12 cellular contexts compared by ENCODE assay signal in the genomic region with DNA sequence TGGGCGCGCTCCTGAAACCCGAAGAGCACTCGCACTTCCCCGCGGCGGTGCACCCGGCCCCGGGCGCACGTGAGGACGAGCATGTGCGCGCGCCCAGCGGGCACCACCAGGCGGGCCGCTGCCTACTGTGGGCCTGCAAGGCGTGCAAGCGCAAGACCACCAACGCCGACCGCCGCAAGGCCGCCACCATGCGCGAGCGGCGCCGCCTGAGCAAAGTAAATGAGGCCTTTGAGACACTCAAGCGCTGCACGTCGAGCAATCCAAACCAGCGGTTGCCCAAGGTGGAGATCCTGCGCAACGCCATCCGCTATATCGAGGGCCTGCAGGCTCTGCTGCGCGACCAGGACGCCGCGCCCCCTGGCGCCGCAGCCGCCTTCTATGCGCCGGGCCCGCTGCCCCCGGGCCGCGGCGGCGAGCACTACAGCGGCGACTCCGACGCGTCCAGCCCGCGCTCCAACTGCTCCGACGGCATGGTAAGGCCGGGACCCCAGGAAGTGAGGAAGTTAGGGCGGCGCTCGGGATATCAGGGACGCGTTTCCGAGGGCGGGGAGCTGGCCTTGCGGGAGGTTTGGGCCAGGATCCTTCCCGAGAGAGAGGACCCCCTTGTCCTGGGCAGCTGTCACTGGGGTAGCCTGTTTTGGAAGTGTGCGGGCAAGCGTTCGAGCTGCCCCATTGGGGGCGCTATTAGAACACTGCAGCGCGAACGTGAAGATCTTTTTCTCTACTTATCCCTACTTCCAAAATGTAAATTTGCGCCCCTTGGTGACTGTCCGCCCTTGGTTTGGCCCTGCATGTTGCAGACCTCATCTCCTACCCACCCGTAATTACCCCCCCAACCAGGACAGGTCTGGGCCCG. TPM values are rescaled to one million over a fixed set of nuclear protein-coding genes. Genes with fewer than 3 reads are reported as not detected.
A peak's percentile ranks its signal among the peaks of the same experiment; 100 is the strongest.
DNase-seq lines count a peak whose midpoint lies in the region; ATAC-seq and TF ChIP-seq lines count a peak whose summit lies in the region.
"Had no signal": no experiment of that assay in that cellular context is flagged by ENCODE, and none has a peak within 500 bp of the region (broad histone marks: within the 10 kb centered on the region; RNA-seq: fewer than 3 reads in every experiment).

No MANE protein-coding gene starts in this region.

- H3K27me3 ChIP-seq in PC-3 (ENCODE audit: low read length), result peaks cover 40% of the 10 kb centered on the region

- no peak overlapping the region for H2AFZ ChIP-seq in PC-3 (ENCODE audit: low read length)

- peak; percentile 46 for DNase-seq in DMS 273 (lab: John Stamatoyannopoulos, UW; ENCODE audit: unreplicated experiment)
- DNase-seq in DMS 273 treated with DMSO at 0.1 percent for 48 hours (lab: John Stamatoyannopoulos, UW), result no peak
- DNase-seq in PC-3, result no peak
- no peak for DNase-seq in Right ventricle myocardium superior
- no peak for DNase-seq in progenitor cell of endocrine pancreas (ENCODE audit: low spot score, unreplicated experiment)
- DNase-seq in globus pallidus (ENCODE audit: low spot score), result no peak
- DNase-seq: stimulated activated CD4-positive, alpha-beta T cell treated with anti-CD3 and anti-CD28 coated beads, Interleukin-4, amount 100 ng/mL, for 1 hour; tibial artery had no signal

- no peaks in the 10 kb centered on the region for H3K9me3 Mint-ChIP-seq in progenitor cell of endocrine pancreas (ENCODE audit: low read depth)
- H3K9me3 Mint-ChIP-seq: memory B cell had no signal

- no peak overlapping the region for H3K9ac ChIP-seq in PC-3 (ENCODE audit: low read length)

- H3K27me3 Mint-ChIP-seq in progenitor cell of endocrine pancreas, result peaks cover 48% of the 10 kb centered on the region

- H3K4me2 ChIP-seq in PC-3 (ENCODE audit: low read length), result no peak overlapping the region

- intact Hi-C loops in PC-3 (cut with micrococcal nuclease), result no loop called here
- intact Hi-C loops in Right ventricle myocardium superior (cut with DNase I), result loop anchor here (5.0 kb wide), 1 partner anchor 123 kb away; no protein-coding TSS in a partner anchor

- no peaks in the 10 kb centered on the region for H3K36me3 ChIP-seq in PC-3 (ENCODE audit: low read depth, low read length)
- H3K36me3 ChIP-seq: tibial artery had no signal

- no peaks in the 10 kb centered on the region for H3K4me1 ChIP-seq in PC-3 (ENCODE audit: insufficient read depth, low read length)

- H3K9me2 ChIP-seq in PC-3 (replicated peaks; ENCODE audit: low read length), result no peaks in the 10 kb centered on the region

- no peaks in the 10 kb centered on the region for H3F3A ChIP-seq in PC-3 (ENCODE audit: low read length, unreplicated experiment)

- H3K36me3 Mint-ChIP-seq in progenitor cell of endocrine pancreas (ENCODE audit: insufficient read depth), result no peaks in the 10 kb centered on the region
- H3K36me3 Mint-ChIP-seq: memory B cell had no signal

- BruUV-seq in PC-3 (replicated peaks; lab: Mats Ljungman, UMichigan), result no TSS peak

- CTCF ChIA-PET in PC-3 (lab: Charles Lee), result no interaction called here

- POLR2A ChIA-PET in PC-3 (lab: Charles Lee; ENCODE audit: unreplicated experiment), result no interaction called here

- TF ChIP-seq CTCF in PC-3 (conservative IDR thresholded peaks at IDR 0.05; ENCODE audit: low read depth, low read length) (peak; percentile 45), progenitor cell of endocrine pancreas (IDR thresholded peaks at IDR 0.05; ENCODE audit: unreplicated experiment) (peak; percentile 54)

- ATAC-seq in PC-3 (no peak), Right ventricle myocardium superior (ENCODE audit: poor library complexity) (peak; percentile 71), HG03280 (IDR thresholded peaks at IDR 0.05; ENCODE audit: unreplicated experiment) (no peak), GM18517 (IDR thresholded peaks at IDR 0.05; ENCODE audit: unreplicated experiment) (no peak)

- H3K79me2 ChIP-seq in PC-3 (ENCODE audit: low read length), result no peaks in the 10 kb centered on the region

- no peaks in the 10 kb centered on the region for H3K9me3 ChIP-seq in PC-3 (ENCODE audit: low read length)
- H3K9me3 ChIP-seq: tibial artery had no signal

- peaks cover 2% of the 10 kb centered on the region for H3K4me1 Mint-ChIP-seq in progenitor cell of endocrine pancreas (ENCODE audit: low read depth)
- H3K4me1 Mint-ChIP-seq: memory B cell had no signal

- H3K4me3 ChIP-seq in PC-3 (ENCODE audit: low read length), result no peak overlapping the region
- H3K4me3 ChIP-seq: tibial artery had no signal

- H4K20me1 ChIP-seq in PC-3 (ENCODE audit: low read length), result no peaks in the 10 kb centered on the region

- H3K27ac ChIP-seq in PC-3 (ENCODE audit: low read length), result no peak overlapping the region
- H3K27ac ChIP-seq: tibial artery had no signal

- no peak overlapping the region for H3K27ac Mint-ChIP-seq in progenitor cell of endocrine pancreas
- H3K27ac Mint-ChIP-seq: memory B cell had no signal

- H3K4me3 Mint-ChIP-seq in progenitor cell of endocrine pancreas (ENCODE audit: low read depth), result no peak overlapping the region
- H3K4me3 Mint-ChIP-seq: memory B cell had no signal

RNA-seq across cellular contexts. Expression of a gene that starts 0.8 kb away (rescaled TPM):
- total RNA-seq in PC-3 (2014; rRNA removed) (not detected in 2 replicates), Right ventricle myocardium superior (not detected), progenitor cell of endocrine pancreas (not detected in 2 replicates)
- total RNA-seq: T-helper 2 cell treated with Interferon-gamma antibody and Interleukin-4, amounts not matched to agents 100 ng/mL and 5 ng/mL, for 36 hours had no signal

RNA-seq across cellular contexts. Expression of a gene that starts 14.4 kb away (rescaled TPM):
- not detected in 2 replicates for total RNA-seq in PC-3 (2014; rRNA removed)
- total RNA-seq in Right ventricle myocardium superior, result not detected
- 0.67 and 1.2 TPM in 2 replicates for total RNA-seq in progenitor cell of endocrine pancreas
- total RNA-seq: T-helper 2 cell treated with Interferon-gamma antibody and Interleukin-4, amounts not matched to agents 100 ng/mL and 5 ng/mL, for 36 hours had no signal
